In the genomic region with DNA sequence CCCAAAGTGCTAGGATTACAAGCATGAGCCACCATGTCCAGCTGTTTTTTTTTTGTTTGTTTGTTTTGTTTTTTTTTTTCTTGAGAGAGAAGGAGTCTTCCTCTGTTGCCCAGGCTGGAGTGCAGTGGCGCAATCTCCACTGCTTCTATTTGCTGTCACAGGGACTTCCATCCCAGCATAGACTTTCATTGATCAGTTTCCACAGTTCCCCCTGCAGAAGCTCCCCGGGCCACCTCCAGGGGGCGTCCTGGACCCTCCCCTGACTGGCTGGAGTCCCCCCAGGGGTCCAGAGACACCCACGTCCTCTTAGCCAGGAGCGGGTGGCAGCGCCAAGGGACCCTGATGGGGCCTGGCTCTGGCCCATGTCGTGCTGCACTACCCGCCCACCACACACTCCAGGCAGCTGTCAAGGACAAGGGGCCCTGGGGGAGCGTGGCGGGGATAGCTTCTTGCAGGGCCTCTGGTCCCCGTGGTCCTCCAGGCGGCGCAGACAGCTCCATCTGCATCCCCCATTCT, we compare ENCODE assay signal across 13 cellular contexts. TPM values are rescaled to one million over a fixed set of nuclear protein-coding genes. Genes with fewer than 3 reads are reported as not detected.
DNase-seq lines count a peak whose midpoint lies in the region; ATAC-seq and TF ChIP-seq lines count a peak whose summit lies in the region.
"Had no signal": no experiment of that assay in that cellular context is flagged by ENCODE, and none has a peak within 500 bp of the region (broad histone marks: within the 10 kb centered on the region; RNA-seq: fewer than 3 reads in every experiment).

No MANE protein-coding gene starts in this region.

- H3K27ac ChIP-seq in fibroblast of lung (ENCODE audit: insufficient read depth, low read length) = no peak overlapping the region
- peak overlapping the region in 3 of 4 donors; percentile 72 to 80 (median 78) for H3K27ac ChIP-seq in transverse colon
- H3K27ac ChIP-seq: parathyroid adenoma had no signal

- in situ Hi-C loops in transverse colon (cut with MboI; ENCODE audit: low pct_ligation_motif_present in 1 of 4, low pct_unique_long_range_greater_than_20kb in 1 of 4, low sequenced_read_pairs in 3 of 4) = loop anchor here in 2 of 4 donors (10.0 to 25.0 kb wide), 2 partner anchors 121 to 128 kb away; partner anchors contain the start of genes RAB26 (in 2 of the 2) and PKD1 (in 1 of the 2)

- 58 to 83% methylated on average over 1 to 13 of the region's 13 CpGs for WGBS in transverse colon (ENCODE audit: low coverage in 1 of 2), 2 donors

- intact Hi-C loops in Right ventricle myocardium superior (cut with DNase I) (no loop called here), Right ventricle myocardium inferior (cut with DNase I) (no loop called here), transverse colon (cut with DNase I; ENCODE audit: low total_unique reads) (no loop called here)

- TF ChIP-seq POLR2A in transverse colon (IDR thresholded peaks at IDR 0.05) = no peak

- H2AFZ ChIP-seq in fibroblast of lung (ENCODE audit: low read length) = no peak overlapping the region
- H2AFZ ChIP-seq: parathyroid adenoma had no signal

- H3K9me3 ChIP-seq in fibroblast of lung (ENCODE audit: control insufficient read depth, insufficient read depth, low read depth, low read length) = no peaks in the 10 kb centered on the region
- no peaks in the 10 kb centered on the region for H3K9me3 ChIP-seq in transverse colon

- DNase-seq in Right ventricle myocardium superior (peak; percentile 37), Right ventricle myocardium inferior (ENCODE audit: missing footprints) (no peak), OCI-M1 (lab: John Stamatoyannopoulos, UW) (peak; percentile 25), fibroblast of lung (ENCODE audit: low read depth in 2 of 2) (no peak), transverse colon (no peak)
- DNase-seq: activated naive CD8-positive, alpha-beta T cell treated with anti-CD3 and anti-CD28 coated beads, Interleukin-2, amount 10 ng/mL, durations not matched to agents 7 days and 5 days; EL; head of caudate nucleus; KG1 had no signal

- no peak overlapping the region for H3K9ac ChIP-seq in fibroblast of lung (ENCODE audit: insufficient read depth, low read length)
- H3K9ac ChIP-seq: parathyroid adenoma had no signal

- no peak for TF ChIP-seq EP300 in transverse colon (IDR thresholded peaks at IDR 0.05; ENCODE audit: low read depth)

- ATAC-seq in Right ventricle myocardium superior (ENCODE audit: poor library complexity) = no peak
- no peak for ATAC-seq in Right ventricle myocardium inferior
- no peak for ATAC-seq in HG03095 (IDR thresholded peaks at IDR 0.05; ENCODE audit: unreplicated experiment)
- no peak for ATAC-seq in HG03108 (IDR thresholded peaks at IDR 0.05; ENCODE audit: unreplicated experiment)
- no peak for ATAC-seq in GM18511 (IDR thresholded peaks at IDR 0.05; ENCODE audit: unreplicated experiment)

- no peak overlapping the region for H3K4me3 ChIP-seq in fibroblast of lung (replicated peaks in 1 of 4; ENCODE audit: control extremely low read depth in 1 of 4, insufficient read depth in 1 of 4, low read depth in 3 of 4, low read length in 4 of 4)
- H3K4me3 ChIP-seq in transverse colon = no peak overlapping the region

- H3K4me1 ChIP-seq in fibroblast of lung (ENCODE audit: control insufficient read depth, extremely low read depth, insufficient read depth, low read length) (peaks cover 3% of the 10 kb centered on the region), transverse colon (peaks cover 6 to 31% (median 25%) of the 10 kb centered on the region in 4 donors)
- H3K4me1 ChIP-seq: parathyroid adenoma had no signal

- no peaks in the 10 kb centered on the region for H3K79me2 ChIP-seq in fibroblast of lung (ENCODE audit: control insufficient read depth, insufficient read depth, low read length)
- H3K79me2 ChIP-seq: parathyroid adenoma had no signal

- no peaks in the 10 kb centered on the region for H3K36me3 ChIP-seq in fibroblast of lung (ENCODE audit: control insufficient read depth, insufficient read depth, low read length)
- H3K36me3 ChIP-seq in transverse colon = no peaks in the 10 kb centered on the region

- peak; percentile 39 to 43 for TF ChIP-seq CTCF in fibroblast of lung (conservative IDR thresholded peaks at IDR 0.05 in 1 of 2, IDR thresholded peaks at IDR 0.05 in 1 of 2; ENCODE audit: low read depth in 1 of 2, low read length in 2 of 2)
- peak; percentile 8 to 20 (median 12) for TF ChIP-seq CTCF in transverse colon (IDR thresholded peaks at IDR 0.05)

- H4K20me1 ChIP-seq in fibroblast of lung (ENCODE audit: control insufficient read depth, extremely low read depth, insufficient read depth, low read length) = no peaks in the 10 kb centered on the region

- H3K27me3 ChIP-seq in fibroblast of lung (ENCODE audit: control insufficient read depth, insufficient read depth, low read length) (peaks cover 8% of the 10 kb centered on the region), transverse colon (peaks cover 32% of the 10 kb centered on the region)

- H3K4me2 ChIP-seq in fibroblast of lung (ENCODE audit: extremely low read depth, insufficient read depth, low read length) = no peak overlapping the region

RNA-seq across cellular contexts. Expression of gene NPW, which starts 3.1 kb away (rescaled TPM):
- total RNA-seq in Right ventricle myocardium superior (not detected), Right ventricle myocardium inferior (not detected), fibroblast of lung (0.26 and 0.99 TPM in 2 replicates), transverse colon (under 1 TPM in 1 of 4 donors, not detected in 3; 0.41 TPM)
- polyA plus RNA-seq in fibroblast of lung = 0.06 and 0.20 TPM in 2 replicates
- polyA plus RNA-seq in fibroblast of lung (2012) = 0.58 and 1.3 TPM in 2 replicates
- not detected in 2 replicates for polyA minus RNA-seq in fibroblast of lung (ENCODE audit: low replicate concordance)

RNA-seq across cellular contexts. Expression of gene ZNF598, which starts 6.8 kb away (rescaled TPM):
- total RNA-seq in Right ventricle myocardium superior (17.2 TPM), Right ventricle myocardium inferior (18.5 TPM), fibroblast of lung (10.8 and 18.8 TPM in 2 replicates), transverse colon (100 to 1,000 TPM in 1 of 4 donors, 10 to 100 TPM in 3; 28.3 to 145 (median 42.0) TPM)
- polyA plus RNA-seq in fibroblast of lung = 11.6 and 18.7 TPM in 2 replicates
- 19.6 and 29.9 TPM in 2 replicates for polyA plus RNA-seq in fibroblast of lung (2012)
- polyA minus RNA-seq in fibroblast of lung (ENCODE audit: low replicate concordance) = 14.7 and 15.9 TPM in 2 replicates

RNA-seq across cellular contexts. Expression of gene NHERF2, which starts 10.2 kb away (rescaled TPM):
- total RNA-seq in Right ventricle myocardium superior = 258 TPM
- total RNA-seq in Right ventricle myocardium inferior = 292 TPM
- 16.9 and 21.5 TPM in 2 replicates for total RNA-seq in fibroblast of lung
- polyA plus RNA-seq in fibroblast of lung = 30.7 and 38.0 TPM in 2 replicates
- 79.5 and 84.8 TPM in 2 replicates for polyA plus RNA-seq in fibroblast of lung (2012)
- polyA minus RNA-seq in fibroblast of lung (ENCODE audit: low replicate concordance) = 15.5 and 29.6 TPM in 2 replicates
- 10 to 100 TPM in 3 of 4 donors, 1 to 10 TPM in 1; 3.7 to 61.9 (median 29.8) TPM for total RNA-seq in transverse colon

RNA-seq across cellular contexts. Expression of gene SYNGR3, which starts 26.7 kb away (rescaled TPM):
- total RNA-seq in Right ventricle myocardium superior (0.32 TPM), Right ventricle myocardium inferior (0.62 TPM), fibroblast of lung (1.5 and 1.8 TPM in 2 replicates), transverse colon (1 to 10 TPM in 3 of 4 donors, not detected in 1; 2.7 to 4.8 (median 2.9) TPM)
- 1.8 and 6.0 TPM in 2 replicates for polyA plus RNA-seq in fibroblast of lung
- 3.8 and 9.7 TPM in 2 replicates for polyA plus RNA-seq in fibroblast of lung (2012)
- 0.79 and 13.0 TPM in 2 replicates for polyA minus RNA-seq in fibroblast of lung (ENCODE audit: low replicate concordance)

RNA-seq across cellular contexts. Expression of gene NTHL1, which starts 31.2 kb away (rescaled TPM):
- total RNA-seq in Right ventricle myocardium superior = 26.2 TPM
- total RNA-seq in Right ventricle myocardium inferior = 23.3 TPM
- 34.7 and 44.4 TPM in 2 replicates for total RNA-seq in fibroblast of lung
- polyA plus RNA-seq in fibroblast of lung = 8.4 and 9.2 TPM in 2 replicates
- 17.4 and 19.0 TPM in 2 replicates for polyA plus RNA-seq in fibroblast of lung (2012)
- polyA minus RNA-seq in fibroblast of lung (ENCODE audit: low replicate concordance) = 5.2 and 9.7 TPM in 2 replicates
- 10 to 100 TPM; 12.7 to 32.9 (median 23.2) TPM for total RNA-seq in transverse colon

Comparison
In these comparisons a context has a peak if more than half of its experiments do, and no peak if none do; other contexts are left out.
1. DNase-seq: peak in Right ventricle myocardium superior (single experiment) and OCI-M1 (single experiment); none in Right ventricle myocardium inferior (single experiment), fibroblast of lung (0 of 2) and transverse colon (single experiment).